Comparison of ENCODE assay signal across 8 cellular contexts in genomic region chrX:154762529-154763296, GRCh38. TPM values are rescaled to one million over a fixed set of nuclear protein-coding genes. Genes with fewer than 3 reads are reported as not detected.
DNase-seq lines count a peak whose midpoint lies in the region; ATAC-seq and TF ChIP-seq lines count a peak whose summit lies in the region.

Gene DKC1, plus strand, starts transcription at chrX:154762864. Its CDS starts 102 bp downstream, at chrX:154762966.

- DNase-seq in CD1c-positive myeloid dendritic cell (ENCODE audit: extremely low spot score) (peak; percentile 97), NCI-H774 (lab: John Stamatoyannopoulos, UW) (peak; percentile 96), dorsolateral prefrontal cortex (peak; percentile 88 to 96 (median 93)), lower leg skin (ENCODE audit: low spot score in 2 of 2) (peak; percentile 90 to 98)
- peak; percentile 94 for DNase-seq in activated CD4-positive, alpha-beta T cell treated with anti-CD3 and anti-CD28 coated beads, Interleukin-2, amount 50 U/mL, for 48 hours
- DNase-seq in stimulated activated CD4-positive, alpha-beta T cell treated with anti-CD3 and anti-CD28 coated beads, Interleukin-4, amount 100 ng/mL, for 48 hours (ENCODE audit: low read depth in 2 of 2): peak; percentile 88 to 93

- H3K27me3 ChIP-seq in dorsolateral prefrontal cortex: peaks cover 0 to 30% (median 3%) of the 10 kb centered on the region in 45 donors

- no peak for TF ChIP-seq POLR2A in lower leg skin (IDR thresholded peaks at IDR 0.05)

- peak in 16 of 56 donors; percentile 7 to 36 (median 16) for TF ChIP-seq CTCF in dorsolateral prefrontal cortex (IDR thresholded peaks at IDR 0.05 in 54 of 56, conservative IDR thresholded peaks at IDR 0.05 in 2 of 56; ENCODE audit: low read depth in 1 of 56, partially characterized antibody in 56 of 56)
- no peak for TF ChIP-seq CTCF in lower leg skin (IDR thresholded peaks at IDR 0.05)

- H3K4me3 ChIP-seq in dorsolateral prefrontal cortex (peak within 1 kb of the TSS; percentile 38 to 83 (median 69)), lower leg skin (ENCODE audit: low read depth, poor library complexity, severe bottlenecking) (peak within 1 kb of the TSS; percentile 56)

- ATAC-seq in GM19395 (IDR thresholded peaks at IDR 0.05; ENCODE audit: unreplicated experiment) (peak; percentile 78), HG03565 (IDR thresholded peaks at IDR 0.05; ENCODE audit: unreplicated experiment) (peak; percentile 89)

- intact Hi-C loops in dorsolateral prefrontal cortex (cut with DNase I): loop anchor here in 1 of 2 donors (5.0 kb wide), 1 partner anchor 45 kb away; the partner anchor contains the start of gene MPP1
- intact Hi-C loops in lower leg skin (cut with DNase I; ENCODE audit: low total_unique reads): no loop called here

- peak within 1 kb of the TSS in 55 of 59 donors; percentile 33 to 87 (median 74) for H3K27ac ChIP-seq in dorsolateral prefrontal cortex

- 0 to 59% methylated on average over 14 to 70 of the region's 85 CpGs for WGBS in lower leg skin, 2 donors

RNA-seq across cellular contexts. Expression of gene DKC1, which starts in this region (rescaled TPM):
- total RNA-seq in dorsolateral prefrontal cortex (10 to 100 TPM; 14.4 to 34.7 (median 23.6) TPM), lower leg skin (10 to 100 TPM; 25.8 to 33.9 (median 29.3) TPM)

Comparison
In these comparisons a context has a peak if more than half of its experiments do, and no peak if none do; other contexts are left out.
1. Peak in every context shown above with its lines: DNase-seq, ATAC-seq, H3K4me3 ChIP-seq and H3K27ac ChIP-seq.